19 cellular contexts compared by ENCODE assay signal in the genomic region with DNA sequence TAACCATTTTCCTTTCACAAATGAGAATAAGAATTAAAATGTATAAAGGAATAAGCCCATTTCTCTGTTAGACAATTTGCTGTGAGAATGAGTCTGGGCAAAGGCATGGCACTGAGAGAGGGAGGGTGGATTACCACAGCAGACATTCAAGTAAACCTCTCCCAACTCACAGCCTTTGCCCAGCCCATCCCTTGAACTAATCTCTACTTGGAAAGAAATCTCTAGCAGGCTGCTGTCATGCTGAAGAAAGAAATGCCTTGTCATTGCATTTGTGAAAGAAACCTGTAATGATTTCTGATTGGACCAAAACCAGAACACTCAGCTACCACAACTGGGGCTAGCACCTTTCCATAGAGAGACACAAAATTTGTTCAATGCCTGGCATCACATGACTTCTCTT. TPM values are rescaled to one million over a fixed set of nuclear protein-coding genes. Genes with fewer than 3 reads are reported as not detected.
"Had no signal": no experiment of that assay in that cellular context is flagged by ENCODE, and none has a peak within 500 bp of the region (broad histone marks: within the 10 kb centered on the region; RNA-seq: fewer than 3 reads in every experiment).

No MANE protein-coding gene starts in this region.

- H3K27ac ChIP-seq: ascending aorta, brain microvascular endothelial cell, colonic mucosa, gastrocnemius medialis, left ventricle myocardium inferior, ovary, prostate gland, thyroid gland, VCaP had no signal

- H3K9me3 ChIP-seq: ascending aorta, colonic mucosa, gastrocnemius medialis, left ventricle myocardium inferior, ovary, prostate gland, thyroid gland had no signal

- H3K4me3 ChIP-seq: ascending aorta, colonic mucosa, gastrocnemius medialis, left ventricle myocardium inferior, ovary, prostate gland, thyroid gland had no signal

- H3K4me1 ChIP-seq: ascending aorta, colonic mucosa, gastrocnemius medialis, left ventricle myocardium inferior, prostate gland, thyroid gland had no signal

- H3K27me3 ChIP-seq: ascending aorta, brain microvascular endothelial cell, colonic mucosa, gastrocnemius medialis, ovary, thyroid gland had no signal

- DNase-seq: activated CD4-positive, alpha-beta T cell treated with anti-CD3 and anti-CD28 coated beads for 1 hour; activated CD4-positive, alpha-beta T cell treated with anti-CD3 and anti-CD28 coated beads, Interleukin-2, amount 50 U/mL, for 1 hour; activated CD8-positive, alpha-beta T cell treated with anti-CD3 and anti-CD28 coated beads, Interleukin-2, amount 10 ng/mL, durations not matched to agents 7 days and 5 days; activated gamma-delta T cell treated with Interleukin-2 at 50 U/mL for 16 hours; activated T-cell treated with anti-CD3 and anti-CD28 coated beads, Interleukin-2, amount 50 U/mL, for 1 hour; brain microvascular endothelial cell; colonic mucosa; gastrocnemius medialis; hippocampal formation; kidney glomerular epithelial cell; left ventricle myocardium inferior; natural killer cell; stimulated activated CD4-positive, alpha-beta T cell treated with anti-CD3 and anti-CD28 coated beads, Interleukin-4, amount 100 ng/mL, for 24 hours; stimulated activated naive CD4-positive, alpha-beta T cell treated with Interleukin-2 at 50 U/mL for 16 hours; thyroid gland had no signal

- ATAC-seq: activated CD8-positive, alpha-beta T cell treated with anti-CD3 and anti-CD28 coated beads, Interleukin-2, amount 10 ng/mL, durations not matched to agents 7 days and 5 days; gastrocnemius medialis; natural killer cell had no signal

- H3K36me3 ChIP-seq: ascending aorta, brain microvascular endothelial cell, colonic mucosa, gastrocnemius medialis, left ventricle myocardium inferior, ovary, prostate gland, thyroid gland had no signal

RNA-seq across cellular contexts. Expression of a gene that starts 39.2 kb away (rescaled TPM):
- total RNA-seq: activated CD8-positive, alpha-beta T cell treated with anti-CD3 and anti-CD28 coated beads, Interleukin-2, amount 10 ng/mL, durations not matched to agents 7 days and 5 days had no signal
